ENCODE assay signal across 14 cellular contexts in the genomic region with DNA sequence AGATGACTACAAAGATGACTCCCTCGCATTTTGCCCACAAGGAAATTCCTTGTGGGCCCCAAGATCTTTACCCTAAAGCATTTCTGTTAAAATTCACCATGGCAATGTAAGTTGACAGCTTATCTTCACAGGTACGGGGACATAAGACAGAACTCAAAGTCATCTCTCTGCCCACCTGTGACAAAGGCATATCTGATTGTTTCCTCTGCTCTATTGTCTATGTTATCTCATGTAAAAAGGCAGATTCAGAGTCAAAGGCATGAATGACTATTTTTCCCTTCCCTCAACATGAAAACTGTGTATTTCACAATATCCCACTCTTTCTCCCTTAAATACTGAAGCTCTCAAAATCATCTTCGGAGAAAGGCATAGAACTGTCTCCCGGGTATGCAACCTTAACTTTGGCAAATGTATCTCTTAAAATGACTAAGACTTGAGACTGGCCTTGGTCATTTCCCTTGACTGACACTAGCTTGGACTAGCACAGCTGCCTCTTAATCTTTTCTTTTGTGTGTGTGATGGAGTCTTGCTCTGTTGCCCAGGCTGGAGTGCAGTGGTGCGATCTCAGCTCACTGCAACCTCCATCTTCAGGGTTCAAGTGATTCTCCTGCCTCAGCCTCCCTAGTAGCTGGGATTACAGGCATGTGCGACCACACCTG.
DNase-seq lines count a peak whose midpoint lies in the region; ATAC-seq, FAIRE-seq and TF ChIP-seq lines count a peak whose summit lies in the region.
"Had no signal": no experiment of that assay in that cellular context is flagged by ENCODE, and none has a peak within 500 bp of the region (broad histone marks: within the 10 kb centered on the region; RNA-seq: fewer than 3 reads in every experiment).

No MANE protein-coding gene starts in this region.

- peaks cover 2% of the 10 kb centered on the region; the same call in 1 of the 2 replicates for H3K79me2 ChIP-seq in H9 (ENCODE audit: insufficient read depth, low read length)

- no peaks in the 10 kb centered on the region for H3K27me3 ChIP-seq in H9 (ENCODE audit: insufficient read depth, low read length)

- no peak overlapping the region for H2BK120ac ChIP-seq in H9 (ENCODE audit: low read depth, low read length, poor library complexity, severe bottlenecking)

- no peak overlapping the region for H3K23ac ChIP-seq in H9 (ENCODE audit: insufficient read length, low read depth, low read length)

- H2BK12ac ChIP-seq in H9 (ENCODE audit: insufficient read length, low read depth, low read length), result no peak overlapping the region

- peaks cover 5% of the 10 kb centered on the region for H3K23me2 ChIP-seq in H9 (ENCODE audit: insufficient read length, low read depth, low read length, poor library complexity, severe bottlenecking)

- no peak overlapping the region for H2BK5ac ChIP-seq in H9 (ENCODE audit: insufficient read length, low read length)

- CTCF ChIA-PET in activated CD4-positive, alpha-beta T cell treated with anti-CD3 and anti-CD28 coated beads for 36 hours (lab: Charles Lee), result interaction anchor here (0.6 to 1.2 kb wide), 2 partner anchors 11 to 21 kb away, joined by 3 read pairs; no protein-coding TSS in a partner anchor

- no peaks in the 10 kb centered on the region for H3K36me3 Mint-ChIP-seq in H9 (ENCODE audit: insufficient read depth in 1 of 3, low read depth in 3 of 3)
- H3K36me3 Mint-ChIP-seq in stimulated activated effector memory CD8-positive, alpha-beta T cell treated with anti-CD3 and anti-CD28 coated beads, Interleukin-12 subunit alpha, Interleukin-12 subunit beta, amount 100 ng/mL, for 72 hours, result no peaks in the 10 kb centered on the region
- H3K36me3 Mint-ChIP-seq in activated CD4-positive, alpha-beta T cell treated with anti-CD3 and anti-CD28 coated beads for 36 hours (ENCODE audit: low read depth), result no peaks in the 10 kb centered on the region
- H3K36me3 Mint-ChIP-seq: activated naive CD4-positive, alpha-beta T cell treated with anti-CD3 and anti-CD28 coated beads, Interleukin-2, amount 10 ng/mL, durations not matched to agents 7 days and 5 days had no signal

- no peak overlapping the region for H2BK15ac ChIP-seq in H9 (ENCODE audit: low read depth, low read length)

- H3K9me3 Mint-ChIP-seq in H9, result no peaks in the 10 kb centered on the region
- H3K9me3 Mint-ChIP-seq in stimulated activated effector memory CD8-positive, alpha-beta T cell treated with anti-CD3 and anti-CD28 coated beads, Interleukin-12 subunit alpha, Interleukin-12 subunit beta, amount 100 ng/mL, for 72 hours, result no peaks in the 10 kb centered on the region
- no peaks in the 10 kb centered on the region for H3K9me3 Mint-ChIP-seq in activated CD4-positive, alpha-beta T cell treated with anti-CD3 and anti-CD28 coated beads for 36 hours (ENCODE audit: low read depth)
- H3K9me3 Mint-ChIP-seq: activated naive CD4-positive, alpha-beta T cell treated with anti-CD3 and anti-CD28 coated beads, Interleukin-2, amount 10 ng/mL, durations not matched to agents 7 days and 5 days had no signal

- no peak overlapping the region for H4K8ac ChIP-seq in H9 (replicated peaks; ENCODE audit: insufficient read length, low read depth, low read length)

- H3K27me3 Mint-ChIP-seq in H9 (ENCODE audit: low read depth), result no peaks in the 10 kb centered on the region
- no peaks in the 10 kb centered on the region for H3K27me3 Mint-ChIP-seq in activated CD4-positive, alpha-beta T cell treated with anti-CD3 and anti-CD28 coated beads for 36 hours
- H3K27me3 Mint-ChIP-seq: activated naive CD4-positive, alpha-beta T cell treated with anti-CD3 and anti-CD28 coated beads, Interleukin-2, amount 10 ng/mL, durations not matched to agents 7 days and 5 days had no signal

- H3K4me2 ChIP-seq in H9 (ENCODE audit: insufficient read depth, insufficient read length, low read length), result no peak overlapping the region

- WGBS in H9 (ENCODE audit: extremely low coverage, insufficient read length, low lambda C conversion rate), result no CpG with 5 or more reads among the region's 6 CpGs

- H2AK5ac ChIP-seq in H9 (ENCODE audit: insufficient read length, low read length), result no peak overlapping the region

- no peaks in the 10 kb centered on the region for H3K36me3 ChIP-seq in kidney (ENCODE audit: control insufficient read depth in 1 of 2, insufficient read depth in 2 of 2, low read length in 2 of 2)

- no peak overlapping the region; a peak in 1 of 5 replicates for H3K4me3 Mint-ChIP-seq in H9
- H3K4me3 Mint-ChIP-seq in stimulated activated effector memory CD8-positive, alpha-beta T cell treated with anti-CD3 and anti-CD28 coated beads, Interleukin-12 subunit alpha, Interleukin-12 subunit beta, amount 100 ng/mL, for 72 hours, result no peak overlapping the region
- H3K4me3 Mint-ChIP-seq in activated CD4-positive, alpha-beta T cell treated with anti-CD3 and anti-CD28 coated beads for 36 hours, result no peak overlapping the region
- H3K4me3 Mint-ChIP-seq: activated naive CD4-positive, alpha-beta T cell treated with anti-CD3 and anti-CD28 coated beads, Interleukin-2, amount 10 ng/mL, durations not matched to agents 7 days and 5 days had no signal

- intact Hi-C loops in kidney (cut with DNase I), result no loop called here
- intact Hi-C loops in activated CD4-positive, alpha-beta T cell treated with anti-CD3 and anti-CD28 coated beads for 36 hours (cut with DNase I, micrococcal nuclease), result no loop called here

- H3K27ac ChIP-seq in H9 (ENCODE audit: insufficient read length, low read depth, low read length) (no peak overlapping the region), kidney (ENCODE audit: low read depth in 2 of 2, low read length in 2 of 2) (peak overlapping the region; percentile 73 to 76)

- no peak overlapping the region for H2BK20ac ChIP-seq in H9 (ENCODE audit: low read depth, low read length, poor library complexity, severe bottlenecking)

- POLR2A ChIA-PET in activated CD4-positive, alpha-beta T cell treated with anti-CD3 and anti-CD28 coated beads for 36 hours (lab: Charles Lee), result no interaction called here

- no peak overlapping the region for H3K4me3 ChIP-seq in kidney (ENCODE audit: low read length in 2 of 2)

- no peak overlapping the region for H3K56ac ChIP-seq in H9 (ENCODE audit: insufficient read length, low read depth, low read length)

- TF ChIP-seq CTCF in H9 (conservative IDR thresholded peaks at IDR 0.05) (no peak), kidney (IDR thresholded peaks at IDR 0.05; ENCODE audit: borderline replicate concordance, extremely low read depth, insufficient read depth) (no peak)

- H3K79me1 ChIP-seq in H9 (ENCODE audit: insufficient read depth, low read depth, low read length, poor library complexity, severe bottlenecking), result peaks cover 8% of the 10 kb centered on the region

- no peak overlapping the region for H2AFZ ChIP-seq in H9 (ENCODE audit: low read length)

- peak overlapping the region in 2 of 3 experiments; percentile 3 to 17; a peak in 1 of 7 replicates for H3K27ac Mint-ChIP-seq in H9
- H3K27ac Mint-ChIP-seq in stimulated activated effector memory CD8-positive, alpha-beta T cell treated with anti-CD3 and anti-CD28 coated beads, Interleukin-12 subunit alpha, Interleukin-12 subunit beta, amount 100 ng/mL, for 72 hours, result peak overlapping the region; percentile 9
- no peak overlapping the region for H3K27ac Mint-ChIP-seq in activated CD4-positive, alpha-beta T cell treated with anti-CD3 and anti-CD28 coated beads for 36 hours
- H3K27ac Mint-ChIP-seq: activated naive CD4-positive, alpha-beta T cell treated with anti-CD3 and anti-CD28 coated beads, Interleukin-2, amount 10 ng/mL, durations not matched to agents 7 days and 5 days had no signal

- no peak for FAIRE-seq in kidney (lab: Jason Lieb, UNC)
- FAIRE-seq: endometrium had no signal

- H4K5ac ChIP-seq in H9 (ENCODE audit: insufficient read length, low read depth, low read length), result no peak overlapping the region

- no peak overlapping the region for H4K91ac ChIP-seq in H9 (ENCODE audit: insufficient read length, low read depth, low read length)

- no peak overlapping the region for H3T11ph ChIP-seq in H9 (ENCODE audit: low read length)

- no peak overlapping the region for H3K18ac ChIP-seq in H9 (ENCODE audit: insufficient read length, low read depth, low read length)

- no peak overlapping the region for H3K4ac ChIP-seq in H9 (ENCODE audit: low read depth, low read length)

- H3K9ac ChIP-seq in H9 (ENCODE audit: extremely low read depth, insufficient read length, low read length), result no peak overlapping the region
- peak overlapping the region in 1 of 2 donors; percentile 35 for H3K9ac ChIP-seq in kidney (ENCODE audit: low read length in 2 of 2)

- H3K4me1 ChIP-seq in H9 (ENCODE audit: insufficient read depth, low read length), result peaks cover 16% of the 10 kb centered on the region; the same call in 1 of the 2 replicates
- peaks cover 55 to 61% of the 10 kb centered on the region in 2 donors for H3K4me1 ChIP-seq in kidney (ENCODE audit: control insufficient read depth in 1 of 2, insufficient read depth in 1 of 2, low read depth in 1 of 2, low read length in 2 of 2)

- DNase-seq in H9 (no peak), amniotic epithelial cell (ENCODE audit: low read depth) (peak; percentile 22), kidney (no peak), amygdala (lab: John Stamatoyannopoulos, UW) (no peak), DMS 273 (lab: John Stamatoyannopoulos, UW; ENCODE audit: unreplicated experiment) (no peak)
- DNase-seq in stimulated activated effector memory CD8-positive, alpha-beta T cell treated with anti-CD3 and anti-CD28 coated beads, Interleukin-12 subunit alpha, Interleukin-12 subunit beta, amount 100 ng/mL, for 72 hours (ENCODE audit: low spot score in 2 of 2), result no peak
- DNase-seq in activated CD4-positive, alpha-beta T cell treated with anti-CD3 and anti-CD28 coated beads for 36 hours, result no peak
- DNase-seq: activated naive CD4-positive, alpha-beta T cell treated with anti-CD3 and anti-CD28 coated beads, Interleukin-2, amount 10 ng/mL, durations not matched to agents 7 days and 5 days; GOT3; NCI-H1436 treated with DMSO at 0.1 percent for 48 hours; NCI-H446; stimulated activated naive CD4-positive, alpha-beta T cell treated with Interleukin-2 at 50 U/mL for 16 hours had no signal

- no peaks in the 10 kb centered on the region for H3K9me3 ChIP-seq in H9 (ENCODE audit: control insufficient read depth, low read depth, low read length)
- no peaks in the 10 kb centered on the region for H3K9me3 ChIP-seq in kidney (ENCODE audit: control insufficient read depth in 1 of 2, low read length in 2 of 2)

- no peaks in the 10 kb centered on the region for H4K20me1 ChIP-seq in H9 (ENCODE audit: control insufficient read depth, insufficient read depth, insufficient read length)

- no peak for ATAC-seq in stimulated activated effector memory CD8-positive, alpha-beta T cell treated with anti-CD3 and anti-CD28 coated beads, Interleukin-12 subunit alpha, Interleukin-12 subunit beta, amount 100 ng/mL, for 72 hours
- ATAC-seq in activated CD4-positive, alpha-beta T cell treated with anti-CD3 and anti-CD28 coated beads for 36 hours, result no peak
- no peak for ATAC-seq in HG02678 (IDR thresholded peaks at IDR 0.05; ENCODE audit: unreplicated experiment)

- H3K14ac ChIP-seq in H9 (ENCODE audit: insufficient read depth, low read length), result no peak overlapping the region

- peaks cover 55 to 63% of the 10 kb centered on the region in 2 experiments for H3K4me1 Mint-ChIP-seq in H9
- peaks cover 38% of the 10 kb centered on the region for H3K4me1 Mint-ChIP-seq in stimulated activated effector memory CD8-positive, alpha-beta T cell treated with anti-CD3 and anti-CD28 coated beads, Interleukin-12 subunit alpha, Interleukin-12 subunit beta, amount 100 ng/mL, for 72 hours
- peaks cover 12% of the 10 kb centered on the region for H3K4me1 Mint-ChIP-seq in activated CD4-positive, alpha-beta T cell treated with anti-CD3 and anti-CD28 coated beads for 36 hours
